In the genomic region with DNA sequence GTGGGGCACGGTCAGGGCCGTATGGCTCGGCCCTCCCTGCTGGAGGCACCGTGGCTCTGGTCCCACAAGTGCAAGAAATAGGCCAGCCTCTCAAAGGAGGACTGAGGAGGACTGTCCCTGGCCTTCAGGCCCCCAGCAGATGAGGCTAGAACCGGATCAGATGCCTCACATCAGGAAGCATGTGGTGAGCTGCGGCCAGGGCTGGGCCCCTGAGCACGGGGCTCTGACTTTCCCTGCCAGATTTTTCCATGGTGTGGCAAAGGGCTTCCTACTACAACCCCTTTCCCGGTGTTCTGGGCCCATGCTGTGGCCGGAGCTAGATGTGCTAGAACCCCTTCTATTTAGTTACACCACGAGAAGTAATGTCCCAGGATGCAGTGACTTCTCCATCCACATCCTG, we compare ENCODE assay signal across 22 cellular contexts.
"Had no signal": no experiment of that assay in that cellular context is flagged by ENCODE, and none has a peak within 500 bp of the region (broad histone marks: within the 10 kb centered on the region; RNA-seq: fewer than 3 reads in every experiment).

No MANE protein-coding gene starts in this region.

- H3K4me1 Mint-ChIP-seq: activated CD4-positive, alpha-beta memory T cell treated with anti-CD3 and anti-CD28 coated beads, Interleukin-2, amount 10 ng/mL, durations not matched to agents 7 days and 5 days; activated CD4-positive, alpha-beta T cell treated with anti-CD3 and anti-CD28 coated beads, Interleukin-2, amount 10 ng/mL, durations not matched to agents 24 days and 14 days; activated naive CD8-positive, alpha-beta T cell treated with anti-CD3 and anti-CD28 coated beads, Interleukin-2, amount 10 ng/mL, durations not matched to agents 7 days and 5 days; mesothelial cell of epicardium; naive thymus-derived CD8-positive, alpha-beta T cell; stimulated activated memory B cell treated with anti-CD40 and anti-IgM and Interleukin-4, amounts not matched to agents 10 μg/mL and 1 μg/mL and 100 μg/mL, for 72 hours; T-cell had no signal

- H3K9me3 ChIP-seq: heart right ventricle, neutrophil, pancreas, right lobe of liver, thoracic aorta, upper lobe of left lung had no signal

- H3K9me3 Mint-ChIP-seq: activated CD4-positive, alpha-beta memory T cell treated with anti-CD3 and anti-CD28 coated beads, Interleukin-2, amount 10 ng/mL, durations not matched to agents 7 days and 5 days; activated CD4-positive, alpha-beta T cell treated with anti-CD3 and anti-CD28 coated beads, Interleukin-2, amount 10 ng/mL, durations not matched to agents 24 days and 14 days; activated naive CD8-positive, alpha-beta T cell treated with anti-CD3 and anti-CD28 coated beads, Interleukin-2, amount 10 ng/mL, durations not matched to agents 7 days and 5 days; activated T-helper 1 cell treated with anti-CD3 and anti-CD28 coated beads, Interleukin-12 subunit alpha, Interleukin-12 subunit beta, Interleukin-2, Interleukin-4 antibody, amounts not matched to agents 30 ng/mL and 10 ng/mL and 1 ng/mL, durations not matched to agents 14 hours and 24 hours and 36 hours; mesothelial cell of epicardium; naive thymus-derived CD8-positive, alpha-beta T cell; stimulated activated memory B cell treated with anti-CD40 and anti-IgM and Interleukin-4, amounts not matched to agents 10 μg/mL and 1 μg/mL and 100 μg/mL, for 72 hours; T-cell; T-helper 2 cell treated with Interferon-gamma antibody and Interleukin-4, amounts not matched to agents 5 μg/mL and 100 μg/mL, for 36 hours had no signal

- H3K27ac Mint-ChIP-seq: activated CD4-positive, alpha-beta memory T cell treated with anti-CD3 and anti-CD28 coated beads, Interleukin-2, amount 10 ng/mL, durations not matched to agents 7 days and 5 days; activated CD4-positive, alpha-beta T cell treated with anti-CD3 and anti-CD28 coated beads, Interleukin-2, amount 10 ng/mL, durations not matched to agents 24 days and 14 days; activated naive CD8-positive, alpha-beta T cell treated with anti-CD3 and anti-CD28 coated beads, Interleukin-2, amount 10 ng/mL, durations not matched to agents 7 days and 5 days; activated T-helper 1 cell treated with anti-CD3 and anti-CD28 coated beads, Interleukin-12 subunit alpha, Interleukin-12 subunit beta, Interleukin-2, Interleukin-4 antibody, amounts not matched to agents 30 ng/mL and 10 ng/mL and 1 ng/mL, durations not matched to agents 14 hours and 24 hours and 36 hours; mesothelial cell of epicardium; naive thymus-derived CD8-positive, alpha-beta T cell; stimulated activated memory B cell treated with anti-CD40 and anti-IgM and Interleukin-4, amounts not matched to agents 10 μg/mL and 1 μg/mL and 100 μg/mL, for 72 hours; T-cell; T-helper 2 cell treated with Interferon-gamma antibody and Interleukin-4, amounts not matched to agents 5 μg/mL and 100 μg/mL, for 36 hours had no signal

- H3K27ac ChIP-seq: heart right ventricle, neutrophil, pancreas, right lobe of liver, skin epidermis, thoracic aorta, upper lobe of left lung, VCaP had no signal

- DNase-seq: activated CD4-positive, alpha-beta memory T cell treated with anti-CD3 and anti-CD28 coated beads, Interleukin-2, amount 10 ng/mL, durations not matched to agents 7 days and 5 days; activated CD4-positive, alpha-beta T cell treated with anti-CD3 and anti-CD28 coated beads, Interleukin-2, amount 10 ng/mL, durations not matched to agents 24 days and 14 days; activated naive CD8-positive, alpha-beta T cell treated with anti-CD3 and anti-CD28 coated beads, Interleukin-2, amount 10 ng/mL, durations not matched to agents 7 days and 5 days; amniotic stem cell; erythroblast; foreskin fibroblast; heart right ventricle; naive thymus-derived CD8-positive, alpha-beta T cell; pancreas; right lobe of liver; T-cell had no signal

- H3K36me3 ChIP-seq: heart right ventricle, neutrophil, pancreas, right lobe of liver, thoracic aorta, upper lobe of left lung had no signal

- H3K27me3 ChIP-seq: neutrophil, pancreas, right lobe of liver, upper lobe of left lung had no signal

- H3K4me3 ChIP-seq: heart right ventricle, pancreas, right lobe of liver, skin epidermis, thoracic aorta, upper lobe of left lung had no signal

- H3K27me3 Mint-ChIP-seq: activated CD4-positive, alpha-beta memory T cell treated with anti-CD3 and anti-CD28 coated beads, Interleukin-2, amount 10 ng/mL, durations not matched to agents 7 days and 5 days; activated CD4-positive, alpha-beta T cell treated with anti-CD3 and anti-CD28 coated beads, Interleukin-2, amount 10 ng/mL, durations not matched to agents 24 days and 14 days; activated naive CD8-positive, alpha-beta T cell treated with anti-CD3 and anti-CD28 coated beads, Interleukin-2, amount 10 ng/mL, durations not matched to agents 7 days and 5 days; stimulated activated memory B cell treated with anti-CD40 and anti-IgM and Interleukin-4, amounts not matched to agents 10 μg/mL and 1 μg/mL and 100 μg/mL, for 72 hours; T-cell had no signal

- H3K36me3 Mint-ChIP-seq: activated naive CD8-positive, alpha-beta T cell treated with anti-CD3 and anti-CD28 coated beads, Interleukin-2, amount 10 ng/mL, durations not matched to agents 7 days and 5 days; mesothelial cell of epicardium; naive thymus-derived CD8-positive, alpha-beta T cell; stimulated activated memory B cell treated with anti-CD40 and anti-IgM and Interleukin-4, amounts not matched to agents 10 μg/mL and 1 μg/mL and 100 μg/mL, for 72 hours; T-cell had no signal

- H3K4me3 Mint-ChIP-seq: activated CD4-positive, alpha-beta memory T cell treated with anti-CD3 and anti-CD28 coated beads, Interleukin-2, amount 10 ng/mL, durations not matched to agents 7 days and 5 days; activated CD4-positive, alpha-beta T cell treated with anti-CD3 and anti-CD28 coated beads, Interleukin-2, amount 10 ng/mL, durations not matched to agents 24 days and 14 days; activated naive CD8-positive, alpha-beta T cell treated with anti-CD3 and anti-CD28 coated beads, Interleukin-2, amount 10 ng/mL, durations not matched to agents 7 days and 5 days; activated T-helper 1 cell treated with anti-CD3 and anti-CD28 coated beads, Interleukin-12 subunit alpha, Interleukin-12 subunit beta, Interleukin-2, Interleukin-4 antibody, amounts not matched to agents 30 ng/mL and 10 ng/mL and 1 ng/mL, durations not matched to agents 14 hours and 24 hours and 36 hours; mesothelial cell of epicardium; naive thymus-derived CD8-positive, alpha-beta T cell; stimulated activated memory B cell treated with anti-CD40 and anti-IgM and Interleukin-4, amounts not matched to agents 10 μg/mL and 1 μg/mL and 100 μg/mL, for 72 hours; T-cell; T-helper 2 cell treated with Interferon-gamma antibody and Interleukin-4, amounts not matched to agents 5 μg/mL and 100 μg/mL, for 36 hours had no signal

- ATAC-seq: activated CD4-positive, CD25-positive, alpha-beta regulatory T cell treated with anti-CD3 and anti-CD28 coated beads, Interleukin-2, amount 50 U/mL, for 24 hours; heart right ventricle; left lobe of liver; naive thymus-derived CD8-positive, alpha-beta T cell; pancreas; right lobe of liver; stimulated activated memory B cell treated with anti-CD40 and anti-IgM and Interleukin-4, amounts not matched to agents 10 μg/mL and 1 μg/mL and 100 μg/mL, for 72 hours; T-cell had no signal

- H3K4me1 ChIP-seq: heart right ventricle, pancreas, right lobe of liver, upper lobe of left lung had no signal
